ENCODE assay signal across 13 cellular contexts in the genomic region with DNA sequence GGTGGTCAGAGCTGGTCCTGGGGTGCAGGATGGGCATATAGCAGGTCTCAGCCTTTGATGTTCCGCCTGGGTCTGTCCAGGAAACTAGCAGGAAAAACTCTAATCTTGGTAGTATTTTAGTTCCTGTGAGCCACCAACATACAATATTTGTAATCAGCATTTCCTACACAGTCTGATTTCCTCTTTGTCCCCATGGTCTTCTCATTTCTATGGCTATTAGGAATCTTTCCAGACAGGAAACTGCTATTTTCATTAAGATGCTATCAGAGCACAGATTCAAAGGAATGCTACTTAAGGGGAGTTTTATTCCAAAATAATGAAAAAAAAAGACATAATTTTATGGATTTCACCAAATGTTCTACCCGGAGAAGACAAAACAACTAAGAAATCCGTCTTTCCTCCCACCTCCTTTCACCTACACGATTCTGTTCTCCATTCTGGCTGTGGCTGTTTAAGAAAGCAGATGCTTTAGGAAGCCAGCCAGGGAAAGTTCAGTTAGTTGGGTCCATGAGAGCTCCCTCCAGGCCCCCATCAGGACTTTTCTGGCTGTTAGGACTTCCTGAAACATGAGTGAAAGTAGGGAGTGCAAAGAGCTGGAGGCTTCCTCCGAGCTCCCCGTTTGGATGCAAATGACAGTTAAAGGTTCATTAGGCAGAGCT.
"Had no signal": no experiment of that assay in that cellular context is flagged by ENCODE, and none has a peak within 500 bp of the region (broad histone marks: within the 10 kb centered on the region; RNA-seq: fewer than 3 reads in every experiment).

No MANE protein-coding gene starts in this region.

- H3K36me3 ChIP-seq: lower lobe of right lung, tibial artery had no signal

- DNase-seq: activated CD4-positive, alpha-beta T cell treated with anti-CD3 and anti-CD28 coated beads, Interleukin-2, amount 50 U/mL, for 1 hour; effector CD4-positive, alpha-beta T cell; foreskin keratinocyte; immature natural killer cell; lower lobe of right lung; midbrain; retina; stimulated activated CD4-positive, alpha-beta T cell treated with anti-CD3 and anti-CD28 coated beads, Interleukin-2, amount 100 ng/mL, for 48 hours; tibial artery had no signal

- H3K4me1 Mint-ChIP-seq: stimulated activated memory B cell treated with anti-CD40 and anti-IgM and Interleukin-4, amounts not matched to agents 10 μg/mL and 1 μg/mL and 100 μg/mL, for 72 hours had no signal

- H3K27ac Mint-ChIP-seq: activated T-helper 1 cell treated with anti-CD3 and anti-CD28 coated beads, Interleukin-12 subunit alpha, Interleukin-12 subunit beta, Interleukin-2, Interleukin-4 antibody, amounts not matched to agents 30 ng/mL and 10 ng/mL and 1 ng/mL, durations not matched to agents 14 hours and 24 hours and 36 hours; immature natural killer cell; stimulated activated memory B cell treated with anti-CD40 and anti-IgM and Interleukin-4, amounts not matched to agents 10 μg/mL and 1 μg/mL and 100 μg/mL, for 72 hours had no signal

- H3K4me3 Mint-ChIP-seq: activated T-helper 1 cell treated with anti-CD3 and anti-CD28 coated beads, Interleukin-12 subunit alpha, Interleukin-12 subunit beta, Interleukin-2, Interleukin-4 antibody, amounts not matched to agents 30 ng/mL and 10 ng/mL and 1 ng/mL, durations not matched to agents 14 hours and 24 hours and 36 hours; immature natural killer cell; stimulated activated memory B cell treated with anti-CD40 and anti-IgM and Interleukin-4, amounts not matched to agents 10 μg/mL and 1 μg/mL and 100 μg/mL, for 72 hours had no signal

- H3K27ac ChIP-seq: coronary artery, foreskin keratinocyte, lower lobe of right lung, parathyroid adenoma, tibial artery had no signal

- H3K9me3 Mint-ChIP-seq: activated T-helper 1 cell treated with anti-CD3 and anti-CD28 coated beads, Interleukin-12 subunit alpha, Interleukin-12 subunit beta, Interleukin-2, Interleukin-4 antibody, amounts not matched to agents 30 ng/mL and 10 ng/mL and 1 ng/mL, durations not matched to agents 14 hours and 24 hours and 36 hours; immature natural killer cell; stimulated activated memory B cell treated with anti-CD40 and anti-IgM and Interleukin-4, amounts not matched to agents 10 μg/mL and 1 μg/mL and 100 μg/mL, for 72 hours had no signal

- H3K4me3 ChIP-seq: coronary artery, lower lobe of right lung, tibial artery had no signal

- H3K9me3 ChIP-seq: lower lobe of right lung, tibial artery had no signal

- ATAC-seq: foreskin keratinocyte; lower lobe of right lung; stimulated activated memory B cell treated with anti-CD40 and anti-IgM and Interleukin-4, amounts not matched to agents 10 μg/mL and 1 μg/mL and 100 μg/mL, for 72 hours had no signal

- H3K36me3 Mint-ChIP-seq: immature natural killer cell; stimulated activated memory B cell treated with anti-CD40 and anti-IgM and Interleukin-4, amounts not matched to agents 10 μg/mL and 1 μg/mL and 100 μg/mL, for 72 hours had no signal

- H3K27me3 ChIP-seq: foreskin keratinocyte had no signal

- H3K4me1 ChIP-seq: foreskin keratinocyte, parathyroid adenoma had no signal
